Comparison of ENCODE assay signal across 14 cellular contexts in genomic region chrX:151801980-151802379, GRCh38.
DNase-seq lines count a peak whose midpoint lies in the region; ATAC-seq and TF ChIP-seq lines count a peak whose summit lies in the region.
"Had no signal": no experiment of that assay in that cellular context is flagged by ENCODE, and none has a peak within 500 bp of the region (broad histone marks: within the 10 kb centered on the region; RNA-seq: fewer than 3 reads in every experiment).

No MANE protein-coding gene starts in this region.

- H3K4me3 Mint-ChIP-seq in Calu3 (ENCODE audit: low read depth, unreplicated experiment) (no peak overlapping the region), mesothelial cell of epicardium (no peak overlapping the region)
- H3K4me3 Mint-ChIP-seq: activated CD8-positive, alpha-beta memory T cell treated with anti-CD3 and anti-CD28 coated beads, Interleukin-2, amount 10 ng/mL, durations not matched to agents 7 days and 5 days had no signal

- H3K4me1 Mint-ChIP-seq in Calu3 (ENCODE audit: low read depth, unreplicated experiment) (no peaks in the 10 kb centered on the region), mesothelial cell of epicardium (peaks cover 4% of the 10 kb centered on the region)
- H3K4me1 Mint-ChIP-seq: activated CD8-positive, alpha-beta memory T cell treated with anti-CD3 and anti-CD28 coated beads, Interleukin-2, amount 10 ng/mL, durations not matched to agents 7 days and 5 days had no signal

- H3K4me3 ChIP-seq in HFF-Myc (replicated peaks; ENCODE audit: low read depth, low read length) = no peak overlapping the region
- H3K4me3 ChIP-seq in WERI-Rb-1 (ENCODE audit: low read depth, low read length) = no peak overlapping the region
- H3K4me3 ChIP-seq: thoracic aorta had no signal

- intact Hi-C loops in Calu3 (cut with micrococcal nuclease; ENCODE audit: unreplicated experiment) = loop anchor here (2.0 to 5.0 kb wide), 2 partner anchors 170 to 541 kb away; partner anchors contain the start of gene GABRE
- intact Hi-C loops in left colon (cut with DNase I, micrococcal nuclease) = no loop called here

- H3K27ac Mint-ChIP-seq in Calu3 (ENCODE audit: unreplicated experiment) (no peak overlapping the region), mesothelial cell of epicardium (no peak overlapping the region)
- H3K27ac Mint-ChIP-seq: activated CD8-positive, alpha-beta memory T cell treated with anti-CD3 and anti-CD28 coated beads, Interleukin-2, amount 10 ng/mL, durations not matched to agents 7 days and 5 days; activated naive CD4-positive, alpha-beta T cell treated with anti-CD3 and anti-CD28 coated beads, Interleukin-2, amount 50 U/mL, for 72 hours had no signal

- H3K27me3 Mint-ChIP-seq in Calu3 (ENCODE audit: unreplicated experiment) = peaks cover 15% of the 10 kb centered on the region
- H3K27me3 Mint-ChIP-seq in mesothelial cell of epicardium (ENCODE audit: low read depth) = no peaks in the 10 kb centered on the region
- H3K27me3 Mint-ChIP-seq: activated CD8-positive, alpha-beta memory T cell treated with anti-CD3 and anti-CD28 coated beads, Interleukin-2, amount 10 ng/mL, durations not matched to agents 7 days and 5 days had no signal

- H3K36me3 Mint-ChIP-seq in Calu3 (ENCODE audit: insufficient read depth, unreplicated experiment) (no peaks in the 10 kb centered on the region), mesothelial cell of epicardium (no peaks in the 10 kb centered on the region)
- H3K36me3 Mint-ChIP-seq: activated CD8-positive, alpha-beta memory T cell treated with anti-CD3 and anti-CD28 coated beads, Interleukin-2, amount 10 ng/mL, durations not matched to agents 7 days and 5 days; activated naive CD4-positive, alpha-beta T cell treated with anti-CD3 and anti-CD28 coated beads, Interleukin-2, amount 50 U/mL, for 72 hours had no signal

- no peak overlapping the region for H3K27ac ChIP-seq in WERI-Rb-1
- H3K27ac ChIP-seq: thoracic aorta had no signal

- CTCF ChIA-PET in Calu3 (lab: Charles Lee) = interaction anchor here (1.0 to 2.1 kb wide), 2 partner anchors 49 to 831 kb away, joined by 5 to 6 read pairs; no protein-coding TSS in a partner anchor

- peaks cover 14% of the 10 kb centered on the region for H3K27me3 ChIP-seq in WERI-Rb-1 (ENCODE audit: insufficient read depth, low read depth, severe bottlenecking)

- peak; percentile 39 for DNase-seq in Calu3
- no peak for DNase-seq in HFF-Myc (ENCODE audit: extremely low read depth, low read depth)
- DNase-seq in WERI-Rb-1 = peak; percentile 18
- DNase-seq in left colon = no peak
- no peak for DNase-seq in activated effector memory CD4-positive, alpha-beta T cell treated with Interleukin-2 at 50 U/mL for 16 hours
- DNase-seq in Ammon's horn (ENCODE audit: low spot score) = no peak
- DNase-seq in mesothelial cell of epicardium (ENCODE audit: low spot score in 2 of 2, unreplicated experiment in 2 of 2) = no peak
- DNase-seq: activated CD8-positive, alpha-beta memory T cell treated with anti-CD3 and anti-CD28 coated beads, Interleukin-2, amount 10 ng/mL, durations not matched to agents 7 days and 5 days; DMS79 treated with DMSO at 0.1 percent for 48 hours; foreskin melanocyte; Karpas-422; NCI-H2107 had no signal

- H3K36me3 ChIP-seq in WERI-Rb-1 = no peaks in the 10 kb centered on the region
- H3K36me3 ChIP-seq: thoracic aorta had no signal

- TF ChIP-seq CTCF in Calu3 (IDR thresholded peaks at IDR 0.05; ENCODE audit: unreplicated experiment) (no peak), HFF-Myc (IDR thresholded peaks at IDR 0.05; ENCODE audit: low read depth, low read length, missing control alignments) (peak; percentile 34), WERI-Rb-1 (IDR thresholded peaks at IDR 0.05; ENCODE audit: low read depth, low read length) (peak; percentile 35; the same call in 1 of the 2 replicates), mesothelial cell of epicardium (IDR thresholded peaks at IDR 0.05; ENCODE audit: unreplicated experiment) (no peak)

- H3K9me3 Mint-ChIP-seq in Calu3 (ENCODE audit: low read depth, unreplicated experiment) = peaks cover 5% of the 10 kb centered on the region
- H3K9me3 Mint-ChIP-seq in mesothelial cell of epicardium = peaks cover 46% of the 10 kb centered on the region
- H3K9me3 Mint-ChIP-seq: activated naive CD4-positive, alpha-beta T cell treated with anti-CD3 and anti-CD28 coated beads, Interleukin-2, amount 50 U/mL, for 72 hours had no signal

- peak; percentile 36 for ATAC-seq in left colon
- ATAC-seq: activated CD8-positive, alpha-beta memory T cell treated with anti-CD3 and anti-CD28 coated beads, Interleukin-2, amount 10 ng/mL, durations not matched to agents 7 days and 5 days; activated naive CD4-positive, alpha-beta T cell treated with anti-CD3 and anti-CD28 coated beads, Interleukin-2, amount 50 U/mL, for 72 hours had no signal

- no TSS peak for BruUV-seq in Calu3 (replicated peaks; lab: Mats Ljungman, UMichigan)

- H3K9me3 ChIP-seq in WERI-Rb-1 (ENCODE audit: severe bottlenecking) = peaks cover 5% of the 10 kb centered on the region
- H3K9me3 ChIP-seq: thoracic aorta had no signal

Comparison
In these comparisons a context has a peak if more than half of its experiments do, and no peak if none do; other contexts are left out.
1. DNase-seq: peak in Calu3 (single experiment) and WERI-Rb-1 (single experiment); none in HFF-Myc (single experiment), left colon (0 of 2), activated effector memory CD4-positive, alpha-beta T cell treated with Interleukin-2 at 50 U/mL for 16 hours (single experiment), Ammon's horn (single experiment) and mesothelial cell of epicardium (0 of 2).
2. CTCF ChIP-seq: peak in HFF-Myc (single experiment) and WERI-Rb-1 (single experiment); none in Calu3 (single experiment) and mesothelial cell of epicardium (single experiment).